Comparison of ENCODE assay signal across 13 cellular contexts in genomic region chr20:25139061-25139705, GRCh38. TPM values are rescaled to one million over a fixed set of nuclear protein-coding genes. Genes with fewer than 3 reads are reported as not detected.
DNase-seq lines count a peak whose midpoint lies in the region; ATAC-seq and TF ChIP-seq lines count a peak whose summit lies in the region.
"Had no signal": no experiment of that assay in that cellular context is flagged by ENCODE, and none has a peak within 500 bp of the region (broad histone marks: within the 10 kb centered on the region; RNA-seq: fewer than 3 reads in every experiment).

No MANE protein-coding gene starts in this region.

- H3K9me3 Mint-ChIP-seq in activated CD4-positive, alpha-beta memory T cell treated with anti-CD3 and anti-CD28 coated beads for 36 hours = no peaks in the 10 kb centered on the region
- no peaks in the 10 kb centered on the region for H3K9me3 Mint-ChIP-seq in activated CD4-positive, alpha-beta memory T cell treated with anti-CD3 and anti-CD28 coated beads, Interleukin-2, amount 10 ng/mL, durations not matched to agents 7 days and 5 days
- H3K9me3 Mint-ChIP-seq in chondrocyte (ENCODE audit: low read depth) = no peaks in the 10 kb centered on the region

- POLR2A ChIA-PET in activated CD4-positive, alpha-beta memory T cell treated with anti-CD3 and anti-CD28 coated beads for 36 hours (lab: Charles Lee) = no interaction called here
- POLR2A ChIA-PET in activated CD4-positive, alpha-beta memory T cell treated with anti-CD3 and anti-CD28 coated beads, Interleukin-2, amount 10 ng/mL, durations not matched to agents 7 days and 5 days (lab: Charles Lee) = no interaction called here

- no peak overlapping the region for H3K4me3 ChIP-seq in prostate gland
- H3K4me3 ChIP-seq: heart left ventricle, SJCRH30 had no signal

- no peak overlapping the region for H3K27ac ChIP-seq in prostate gland
- H3K27ac ChIP-seq: heart left ventricle, SJCRH30 had no signal

- no peaks in the 10 kb centered on the region for H3K4me1 Mint-ChIP-seq in activated CD4-positive, alpha-beta memory T cell treated with anti-CD3 and anti-CD28 coated beads for 36 hours (ENCODE audit: low read depth)
- H3K4me1 Mint-ChIP-seq in activated CD4-positive, alpha-beta memory T cell treated with anti-CD3 and anti-CD28 coated beads, Interleukin-2, amount 10 ng/mL, durations not matched to agents 7 days and 5 days = no peaks in the 10 kb centered on the region
- peaks cover 15% of the 10 kb centered on the region for H3K4me1 Mint-ChIP-seq in chondrocyte (ENCODE audit: low read depth)

- WGBS in prostate gland = 49% methylated on average over 11 of the region's 11 CpGs

- no peaks in the 10 kb centered on the region for H3K27me3 Mint-ChIP-seq in activated CD4-positive, alpha-beta memory T cell treated with anti-CD3 and anti-CD28 coated beads for 36 hours
- H3K27me3 Mint-ChIP-seq in activated CD4-positive, alpha-beta memory T cell treated with anti-CD3 and anti-CD28 coated beads, Interleukin-2, amount 10 ng/mL, durations not matched to agents 7 days and 5 days = peaks cover under 1% of the 10 kb centered on the region
- H3K27me3 Mint-ChIP-seq in chondrocyte (ENCODE audit: low read depth) = peaks cover 29% of the 10 kb centered on the region

- no peaks in the 10 kb centered on the region for H3K36me3 Mint-ChIP-seq in activated CD4-positive, alpha-beta memory T cell treated with anti-CD3 and anti-CD28 coated beads for 36 hours
- no peaks in the 10 kb centered on the region for H3K36me3 Mint-ChIP-seq in activated CD4-positive, alpha-beta memory T cell treated with anti-CD3 and anti-CD28 coated beads, Interleukin-2, amount 10 ng/mL, durations not matched to agents 7 days and 5 days (ENCODE audit: low read depth)
- no peaks in the 10 kb centered on the region for H3K36me3 Mint-ChIP-seq in chondrocyte (ENCODE audit: low read depth)

- TF ChIP-seq CTCF in chondrocyte (IDR thresholded peaks at IDR 0.05) = peak; percentile 20
- peak in 2 of 4 experiments; percentile 61 to 66 for TF ChIP-seq CTCF in prostate gland (IDR thresholded peaks at IDR 0.05)

- ATAC-seq in HG03108 (IDR thresholded peaks at IDR 0.05; ENCODE audit: unreplicated experiment) = no peak
- ATAC-seq: heart left ventricle had no signal

- no peaks in the 10 kb centered on the region for H3K4me1 ChIP-seq in prostate gland (replicated peaks)

- no peaks in the 10 kb centered on the region for H3K27me3 ChIP-seq in prostate gland (replicated peaks; ENCODE audit: insufficient read depth)
- H3K27me3 ChIP-seq: SJCRH30 had no signal

- H3K27ac Mint-ChIP-seq in activated CD4-positive, alpha-beta memory T cell treated with anti-CD3 and anti-CD28 coated beads for 36 hours = no peak overlapping the region
- no peak overlapping the region for H3K27ac Mint-ChIP-seq in activated CD4-positive, alpha-beta memory T cell treated with anti-CD3 and anti-CD28 coated beads, Interleukin-2, amount 10 ng/mL, durations not matched to agents 7 days and 5 days
- H3K27ac Mint-ChIP-seq in chondrocyte (ENCODE audit: unreplicated experiment) = no peak overlapping the region

- no peaks in the 10 kb centered on the region for H3K36me3 ChIP-seq in prostate gland
- H3K36me3 ChIP-seq: heart left ventricle, SJCRH30 had no signal

- CTCF ChIA-PET in activated CD4-positive, alpha-beta memory T cell treated with anti-CD3 and anti-CD28 coated beads for 36 hours (lab: Charles Lee) = interaction anchor here (1.3 to 1.7 kb wide), 2 partner anchors 10 to 39 kb away, joined by 3 to 4 read pairs; no protein-coding TSS in a partner anchor
- CTCF ChIA-PET in activated CD4-positive, alpha-beta memory T cell treated with anti-CD3 and anti-CD28 coated beads, Interleukin-2, amount 10 ng/mL, durations not matched to agents 7 days and 5 days (lab: Charles Lee) = no interaction called here

- no peak overlapping the region for H3K4me3 Mint-ChIP-seq in activated CD4-positive, alpha-beta memory T cell treated with anti-CD3 and anti-CD28 coated beads for 36 hours
- H3K4me3 Mint-ChIP-seq in activated CD4-positive, alpha-beta memory T cell treated with anti-CD3 and anti-CD28 coated beads, Interleukin-2, amount 10 ng/mL, durations not matched to agents 7 days and 5 days = no peak overlapping the region
- no peak overlapping the region for H3K4me3 Mint-ChIP-seq in chondrocyte (ENCODE audit: unreplicated experiment)

- no peaks in the 10 kb centered on the region for H3K9me3 ChIP-seq in prostate gland
- H3K9me3 ChIP-seq: heart left ventricle, SJCRH30 had no signal

- DNase-seq in activated CD4-positive, alpha-beta memory T cell treated with anti-CD3 and anti-CD28 coated beads for 36 hours = peak; percentile 18
- DNase-seq in activated CD4-positive, alpha-beta memory T cell treated with anti-CD3 and anti-CD28 coated beads, Interleukin-2, amount 10 ng/mL, durations not matched to agents 7 days and 5 days = no peak
- DNase-seq in NCI-H526 (lab: John Stamatoyannopoulos, UW) (peak; percentile 43 to 73), chondrocyte (ENCODE audit: low spot score) (no peak), prostate gland (ENCODE audit: low spot score) (peak; percentile 63), NCI-H2081 treated with DMSO at 0.1 percent for 48 hours (lab: John Stamatoyannopoulos, UW) (no peak), NCI-H1105 treated with DMSO at 0.1 percent for 48 hours (lab: John Stamatoyannopoulos, UW) (no peak)
- DNase-seq: activated CD4-positive, alpha-beta T cell treated with anti-CD3 and anti-CD28 coated beads for 4 hours; activated naive CD4-positive, alpha-beta T cell; AML-193; heart left ventricle; SJCRH30 had no signal

- intact Hi-C loops in activated CD4-positive, alpha-beta memory T cell treated with anti-CD3 and anti-CD28 coated beads for 36 hours (cut with micrococcal nuclease) = no loop called here
- intact Hi-C loops in prostate gland (cut with DNase I) = no loop called here

- no peak for TF ChIP-seq POLR2A in prostate gland (IDR thresholded peaks at IDR 0.05)

RNA-seq across cellular contexts. Expression of gene ENTPD6, which starts 56.3 kb away (rescaled TPM):
- total RNA-seq in activated CD4-positive, alpha-beta memory T cell treated with anti-CD3 and anti-CD28 coated beads for 36 hours = 10 to 100 TPM; 48.5 to 51.0 TPM
- 10 to 100 TPM; 47.7 to 48.2 TPM for total RNA-seq in activated CD4-positive, alpha-beta memory T cell treated with anti-CD3 and anti-CD28 coated beads, Interleukin-2, amount 10 ng/mL, durations not matched to agents 7 days and 5 days
- total RNA-seq in chondrocyte = 42.2 to 53.5 TPM (median 50.3 TPM) in 3 replicates
- total RNA-seq in prostate gland = 100 to 1,000 TPM; 105 to 194 TPM

RNA-seq across cellular contexts. Expression of gene VSX1, which starts 57.2 kb away (rescaled TPM):
- not detected for total RNA-seq in activated CD4-positive, alpha-beta memory T cell treated with anti-CD3 and anti-CD28 coated beads for 36 hours
- total RNA-seq in activated CD4-positive, alpha-beta memory T cell treated with anti-CD3 and anti-CD28 coated beads, Interleukin-2, amount 10 ng/mL, durations not matched to agents 7 days and 5 days = not detected
- total RNA-seq in chondrocyte (not detected in 3 replicates), prostate gland (not detected)

Comparison
In these comparisons a context has a peak if more than half of its experiments do, and no peak if none do; other contexts are left out.
1. DNase-seq: peak in activated CD4-positive, alpha-beta memory T cell treated with anti-CD3 and anti-CD28 coated beads for 36 hours (single experiment), NCI-H526 (2 of 2) and prostate gland (single experiment); none in activated CD4-positive, alpha-beta memory T cell treated with anti-CD3 and anti-CD28 coated beads, Interleukin-2, amount 10 ng/mL, durations not matched to agents 7 days and 5 days (single experiment), chondrocyte (single experiment), NCI-H2081 treated with DMSO at 0.1 percent for 48 hours (single experiment) and NCI-H1105 treated with DMSO at 0.1 percent for 48 hours (single experiment).